In genomic region chr11:46332568-46333128, GRCh38 we compare ENCODE assay signal across 8 cellular contexts. TPM values are rescaled to one million over a fixed set of nuclear protein-coding genes. Genes with fewer than 3 reads are reported as not detected.
DNase-seq lines count a peak whose midpoint lies in the region; ATAC-seq and TF ChIP-seq lines count a peak whose summit lies in the region.

No MANE protein-coding gene starts in this region.

- peak overlapping the region; percentile 81 for H3K4me2 ChIP-seq in BLaER1

- H3K9me3 ChIP-seq in BLaER1 (no peaks in the 10 kb centered on the region), mucosa of descending colon (no peaks in the 10 kb centered on the region), transverse colon (no peaks in the 10 kb centered on the region), WERI-Rb-1 (ENCODE audit: severe bottlenecking) (no peaks in the 10 kb centered on the region)

- TF ChIP-seq POLR2A in transverse colon (IDR thresholded peaks at IDR 0.05), result no peak

- in situ Hi-C loops in transverse colon (cut with MboI; ENCODE audit: low pct_ligation_motif_present in 1 of 4, low pct_unique_long_range_greater_than_20kb in 1 of 4, low sequenced_read_pairs in 3 of 4), result no loop called here

- H3K27ac ChIP-seq in BLaER1 (no peak overlapping the region), transverse colon (no peak overlapping the region), WERI-Rb-1 (no peak overlapping the region)

- intact Hi-C loops in mucosa of descending colon (cut with DNase I, micrococcal nuclease), result no loop called here
- intact Hi-C loops in transverse colon (cut with DNase I; ENCODE audit: low total_unique reads), result no loop called here

- peaks cover 87% of the 10 kb centered on the region for H3K27me3 ChIP-seq in BLaER1
- peaks cover 67% of the 10 kb centered on the region for H3K27me3 ChIP-seq in transverse colon
- no peaks in the 10 kb centered on the region for H3K27me3 ChIP-seq in WERI-Rb-1 (ENCODE audit: insufficient read depth, low read depth, severe bottlenecking)

- peak; percentile 19 for ATAC-seq in mucosa of descending colon
- no peak for ATAC-seq in HG03139 (IDR thresholded peaks at IDR 0.05; ENCODE audit: unreplicated experiment)
- ATAC-seq in HG03135 (IDR thresholded peaks at IDR 0.05; ENCODE audit: unreplicated experiment), result no peak

- peaks cover 37% of the 10 kb centered on the region for H4K20me1 ChIP-seq in BLaER1

- WGBS in transverse colon (ENCODE audit: low coverage in 1 of 2), 2 donors, result 2% methylated on average over 30 of the region's 60 CpGs; no CpG with 5 or more reads in 1 of the 2 donors

- TF ChIP-seq CTCF in mucosa of descending colon (IDR thresholded peaks at IDR 0.05), result no peak
- TF ChIP-seq CTCF in transverse colon (IDR thresholded peaks at IDR 0.05), result no peak
- no peak for TF ChIP-seq CTCF in WERI-Rb-1 (IDR thresholded peaks at IDR 0.05; ENCODE audit: low read depth, low read length)

- H3K4me1 ChIP-seq in BLaER1, result peaks cover 39% of the 10 kb centered on the region
- peaks cover 14% of the 10 kb centered on the region for H3K4me1 ChIP-seq in mucosa of descending colon (ENCODE audit: low read depth)
- peaks cover 8 to 21% (median 15%) of the 10 kb centered on the region in 4 donors for H3K4me1 ChIP-seq in transverse colon

- H3K36me3 ChIP-seq in BLaER1 (no peaks in the 10 kb centered on the region), mucosa of descending colon (ENCODE audit: low read depth) (no peaks in the 10 kb centered on the region), transverse colon (no peaks in the 10 kb centered on the region), WERI-Rb-1 (no peaks in the 10 kb centered on the region)

- TF ChIP-seq EP300 in transverse colon (IDR thresholded peaks at IDR 0.05; ENCODE audit: low read depth), result no peak

- H3K4me3 ChIP-seq in BLaER1, result peak overlapping the region; percentile 64
- no peak overlapping the region for H3K4me3 ChIP-seq in mucosa of descending colon
- peak overlapping the region; percentile 24 to 51 (median 36) for H3K4me3 ChIP-seq in transverse colon
- no peak overlapping the region for H3K4me3 ChIP-seq in WERI-Rb-1 (ENCODE audit: low read depth, low read length)

- DNase-seq in NCI-H69 (lab: John Stamatoyannopoulos, UW), result peak; percentile 80
- DNase-seq in central memory CD4-positive, alpha-beta T cell, result peak; percentile 31
- no peak for DNase-seq in mucosa of descending colon
- DNase-seq in transverse colon, result no peak
- no peak for DNase-seq in WERI-Rb-1

- no peak overlapping the region for H3K9ac ChIP-seq in BLaER1

RNA-seq across cellular contexts. Expression of gene DGKZ, which starts 14.6 kb away (rescaled TPM):
- total RNA-seq in mucosa of descending colon (10 to 100 TPM; 41.2 to 49.6 (median 47.2) TPM), transverse colon (100 to 1,000 TPM in 1 of 4 donors, 10 to 100 TPM in 3; 56.4 to 105 (median 67.7) TPM)

RNA-seq across cellular contexts. Expression of gene MDK, which starts 48.8 kb away (rescaled TPM):
- total RNA-seq in mucosa of descending colon (100 to 1,000 TPM; 103 to 672 (median 193) TPM), transverse colon (100 to 1,000 TPM in 3 of 4 donors, 10 to 100 TPM in 1; 34.4 to 309 (median 180) TPM)

RNA-seq across cellular contexts. Expression of gene CREB3L1, which starts 55.2 kb away (rescaled TPM):
- 100 to 1,000 TPM in 2 of 3 donors, 10 to 100 TPM in 1; 52.7 to 140 (median 108) TPM for total RNA-seq in mucosa of descending colon
- 10 to 100 TPM; 35.8 to 50.7 (median 41.6) TPM for total RNA-seq in transverse colon

RNA-seq across cellular contexts. Expression of gene CHRM4, which starts 58.9 kb away (rescaled TPM):
- total RNA-seq in mucosa of descending colon (1 to 10 TPM in 2 of 3 donors, under 1 TPM in 1; 0.32 to 6.0 (median 3.1) TPM), transverse colon (1 to 10 TPM in 1 of 4 donors, under 1 TPM in 1, not detected in 2; 0.82 to 3.3 TPM)

Comparison
In these comparisons a context has a peak if more than half of its experiments do, and no peak if none do; other contexts are left out.
1. H3K4me3 ChIP-seq: peak in BLaER1 (single experiment) and transverse colon (4 of 4); none in mucosa of descending colon (single experiment) and WERI-Rb-1 (single experiment).
2. DNase-seq: peak in NCI-H69 (single experiment) and central memory CD4-positive, alpha-beta T cell (single experiment); none in mucosa of descending colon (0 of 3), transverse colon (single experiment) and WERI-Rb-1 (single experiment).